In the genomic region with DNA sequence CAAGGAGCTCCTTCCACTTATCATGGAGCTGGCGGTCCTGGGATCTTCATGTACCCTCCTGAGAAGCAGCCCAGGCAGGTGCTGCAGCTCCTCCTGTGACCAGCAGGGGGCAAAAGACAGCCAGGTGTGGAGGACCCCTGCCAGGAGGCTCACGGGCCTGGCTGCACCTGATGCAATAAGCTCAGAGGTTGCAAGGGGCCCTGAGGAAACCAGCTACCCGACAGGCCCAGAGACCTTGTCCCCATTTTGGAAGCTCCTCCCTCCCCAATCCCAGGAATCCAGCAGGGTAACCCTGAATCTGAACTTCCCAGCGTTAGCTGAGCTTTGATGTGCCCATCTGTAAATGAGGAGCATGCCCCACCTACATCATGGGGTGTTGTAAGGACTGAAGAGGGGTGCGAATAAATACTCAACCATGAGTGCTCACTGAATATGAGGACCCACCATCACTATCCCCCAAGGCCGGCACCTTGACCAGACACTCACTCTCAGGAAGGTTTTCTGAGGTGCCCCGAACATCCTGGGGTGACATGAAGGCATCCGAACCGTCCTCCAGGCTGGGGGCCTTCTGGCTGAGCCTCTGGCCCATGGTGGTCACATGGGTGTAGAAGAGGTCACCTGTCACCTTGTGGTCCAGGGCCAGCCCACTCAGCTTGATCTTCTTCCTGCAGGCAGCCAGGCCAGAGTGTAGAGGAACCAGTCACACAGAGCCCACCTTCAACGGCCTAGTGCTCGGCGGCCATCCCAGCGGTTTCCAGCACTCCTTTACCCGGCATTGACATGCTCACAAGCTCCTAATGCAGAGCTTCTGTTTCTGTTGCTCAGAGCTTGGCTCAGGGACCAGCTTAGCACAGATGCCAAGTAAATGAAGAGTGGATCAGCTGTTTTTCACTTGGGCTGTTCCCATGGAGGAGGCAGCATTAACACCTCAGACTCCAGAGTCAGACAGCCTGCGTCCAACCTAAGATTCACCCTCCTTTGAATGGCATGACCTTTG, we compare ENCODE assay signal across 9 cellular contexts. TPM values are rescaled to one million over a fixed set of nuclear protein-coding genes. Genes with fewer than 3 reads are reported as not detected.
DNase-seq lines count a peak whose midpoint lies in the region; ATAC-seq, FAIRE-seq and TF ChIP-seq lines count a peak whose summit lies in the region.
"Had no signal": no experiment of that assay in that cellular context is flagged by ENCODE, and none has a peak within 500 bp of the region (broad histone marks: within the 10 kb centered on the region; RNA-seq: fewer than 3 reads in every experiment).

No MANE protein-coding gene starts in this region.

- no peaks in the 10 kb centered on the region for H3K27me3 ChIP-seq in parathyroid adenoma (ENCODE audit: control insufficient read depth, insufficient read depth, low read length)

- no peak overlapping the region for H3K27ac ChIP-seq in parathyroid adenoma

- TF ChIP-seq CTCF in GM12872 (IDR thresholded peaks at IDR 0.05; ENCODE audit: insufficient read depth, low read depth, low read length) (peak; percentile 96), parathyroid adenoma (IDR thresholded peaks at IDR 0.05) (peak; percentile 66)

- ATAC-seq in HG02588 (IDR thresholded peaks at IDR 0.05; ENCODE audit: unreplicated experiment), result peak; percentile 66
- ATAC-seq in esophagus mucosa, result peak; percentile 75

- FAIRE-seq in urothelium cell line (lab: Jason Lieb, UNC), result no peak
- FAIRE-seq: endometrium had no signal

- H3K36me3 ChIP-seq in parathyroid adenoma (ENCODE audit: control insufficient read depth, insufficient read depth, low read length), result no peaks in the 10 kb centered on the region

- H3K79me2 ChIP-seq in parathyroid adenoma, result no peaks in the 10 kb centered on the region

- H3K4me1 ChIP-seq in parathyroid adenoma, result no peaks in the 10 kb centered on the region

- H3K9ac ChIP-seq in parathyroid adenoma, result no peak overlapping the region

- H3K9me3 ChIP-seq in parathyroid adenoma (ENCODE audit: control insufficient read depth, low read length), result no peaks in the 10 kb centered on the region

- no peak overlapping the region for H2AFZ ChIP-seq in parathyroid adenoma

- H3K4me2 ChIP-seq in parathyroid adenoma (ENCODE audit: low read length), result no peak overlapping the region

- DNase-seq in NCI-H2171 treated with DMSO at 0.1 percent for 48 hours (lab: John Stamatoyannopoulos, UW), result peak; percentile 66
- DNase-seq in activated CD8-positive, alpha-beta memory T cell treated with anti-CD3 and anti-CD28 coated beads, Interleukin-2, amount 50 U/mL, for 24 hours (ENCODE audit: extremely low read depth), result peak; percentile 56
- DNase-seq in urothelium cell line (ENCODE audit: low spot score), result peak; percentile 75
- no peak for DNase-seq in Kasumi-1 (lab: John Stamatoyannopoulos, UW)

- no peak overlapping the region for H3K4me3 ChIP-seq in parathyroid adenoma (ENCODE audit: low read depth, low read length)

RNA-seq across cellular contexts. Expression of a gene that starts 21.7 kb away (rescaled TPM):
- 1.00 TPM for total RNA-seq in esophagus mucosa

RNA-seq across cellular contexts. Expression of a gene that starts 33.5 kb away (rescaled TPM):
- total RNA-seq in esophagus mucosa, result 0.56 TPM

RNA-seq across cellular contexts. Expression of a gene that starts 36.7 kb away (rescaled TPM):
- total RNA-seq in esophagus mucosa, result 43.6 TPM

RNA-seq across cellular contexts. Expression of a gene that starts 43.6 kb away (rescaled TPM):
- not detected for total RNA-seq in esophagus mucosa

Comparison
In these comparisons a context has a peak if more than half of its experiments do, and no peak if none do; other contexts are left out.
1. DNase-seq: peak in NCI-H2171 treated with DMSO at 0.1 percent for 48 hours (single experiment), activated CD8-positive, alpha-beta memory T cell treated with anti-CD3 and anti-CD28 coated beads, Interleukin-2, amount 50 U/mL, for 24 hours (single experiment) and urothelium cell line (single experiment); none in Kasumi-1 (0 of 2).